27 cellular contexts compared by ENCODE assay signal in the genomic region with DNA sequence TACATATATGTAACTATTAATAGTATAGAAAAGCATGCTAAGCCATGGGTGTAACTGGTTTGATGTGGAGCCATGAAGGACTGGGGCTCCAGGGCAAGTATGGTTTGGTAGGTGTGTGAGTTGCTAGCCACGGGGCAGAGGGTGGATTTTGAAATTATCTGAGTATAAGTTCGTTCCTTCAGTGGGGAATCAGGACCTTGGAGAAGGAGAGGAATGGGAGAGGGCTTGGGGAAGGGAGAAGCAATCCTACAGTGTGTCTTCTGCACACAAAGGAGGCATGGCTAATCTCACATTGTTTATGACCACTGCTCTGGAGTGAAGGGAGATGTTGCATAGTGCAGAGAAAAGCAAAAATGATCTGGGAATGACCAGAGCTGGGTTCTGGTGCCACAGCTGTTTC.
"Had no signal": no experiment of that assay in that cellular context is flagged by ENCODE, and none has a peak within 500 bp of the region (broad histone marks: within the 10 kb centered on the region; RNA-seq: fewer than 3 reads in every experiment).

No MANE protein-coding gene starts in this region.

- DNase-seq: stimulated activated CD4-positive, alpha-beta T cell treated with anti-CD3 and anti-CD28 coated beads, Interleukin-2, amount 100 ng/mL, for 24 hours; stimulated activated CD4-positive, alpha-beta T cell treated with anti-CD3 and anti-CD28 coated beads, Interleukin-2, amount 100 ng/mL, for 48 hours; stimulated activated CD4-positive, alpha-beta T cell treated with anti-CD3 and anti-CD28 coated beads, Interleukin-4, amount 100 ng/mL, for 1 hour; stimulated activated CD4-positive, alpha-beta T cell treated with anti-CD3 and anti-CD28 coated beads, Interleukin-4, amount 100 ng/mL, for 24 hours; stimulated activated CD4-positive, alpha-beta T cell treated with anti-CD3 and anti-CD28 coated beads, Interleukin-4, amount 100 ng/mL, for 4 hours; stimulated activated CD8-positive, alpha-beta memory T cell treated with anti-CD3 and anti-CD28 coated beads, Interleukin-4, amount 100 ng/mL, for 48 hours; stimulated activated naive B cell treated with anti-CD40 and anti-IgM and Interleukin-4, amounts not matched to agents 10 μg/mL and 1 μg/mL and 100 μg/mL, for 72 hours; stimulated activated naive CD4-positive, alpha-beta T cell; stimulated activated naive CD4-positive, alpha-beta T cell treated with Interleukin-2 at 50 U/mL for 16 hours; stimulated activated naive CD8-positive, alpha-beta T cell treated with anti-CD3 and anti-CD28 coated beads, Interleukin-15, amount 100 ng/mL, for 72 hours; stimulated activated naive CD8-positive, alpha-beta T cell treated with anti-CD3 and anti-CD28 coated beads, Interleukin-15, Interleukin-2, amounts not matched to agents 100 U/mL and 50 U/mL, for 24 hours; stomach; substantia nigra; testis; thyroid gland; tibial artery; transverse colon; trophoblast cell; upper lobe of left lung; upper lobe of right lung; uterus had no signal

- ATAC-seq: stimulated activated effector memory CD8-positive, alpha-beta T cell treated with anti-CD3 and anti-CD28 coated beads, Interleukin-12 subunit alpha, Interleukin-12 subunit beta, amount 100 ng/mL, for 72 hours; stimulated activated memory B cell treated with anti-CD40 and anti-IgM and Interleukin-4, amounts not matched to agents 10 μg/mL and 1 μg/mL and 100 μg/mL, for 72 hours; stimulated activated naive B cell treated with anti-CD40 and anti-IgM and Interleukin-4, amounts not matched to agents 10 μg/mL and 1 μg/mL and 100 μg/mL, for 72 hours; stimulated activated naive CD8-positive, alpha-beta T cell treated with anti-CD3 and anti-CD28 coated beads, Interleukin-15, amount 100 ng/mL, for 72 hours; stimulated activated naive CD8-positive, alpha-beta T cell treated with anti-CD3 and anti-CD28 coated beads, Interleukin-15, Interleukin-2, amounts not matched to agents 100 U/mL and 50 U/mL, for 24 hours; upper lobe of right lung had no signal

- H3K27ac ChIP-seq: stomach, suprapubic skin, testis, thoracic aorta, thyroid gland, tibial artery, tibial nerve, transverse colon, upper lobe of left lung, upper lobe of right lung, uterus, vagina had no signal

- H3K36me3 ChIP-seq: stomach, suprapubic skin, thoracic aorta, thyroid gland, tibial artery, tibial nerve, transverse colon, upper lobe of left lung, upper lobe of right lung, uterus, vagina had no signal

- H3K4me3 ChIP-seq: stomach, suprapubic skin, testis, thoracic aorta, thyroid gland, tibial artery, tibial nerve, transverse colon, upper lobe of left lung, upper lobe of right lung, uterus, vagina had no signal

- H3K9me3 ChIP-seq: stomach, suprapubic skin, testis, thoracic aorta, thyroid gland, tibial artery, tibial nerve, transverse colon, upper lobe of left lung, upper lobe of right lung, uterus, vagina had no signal

- H3K4me1 ChIP-seq: stomach, suprapubic skin, tibial artery, tibial nerve, transverse colon, upper lobe of left lung, upper lobe of right lung, uterus, vagina had no signal
